Comparison of ENCODE assay signal across 8 cellular contexts in the genomic region with DNA sequence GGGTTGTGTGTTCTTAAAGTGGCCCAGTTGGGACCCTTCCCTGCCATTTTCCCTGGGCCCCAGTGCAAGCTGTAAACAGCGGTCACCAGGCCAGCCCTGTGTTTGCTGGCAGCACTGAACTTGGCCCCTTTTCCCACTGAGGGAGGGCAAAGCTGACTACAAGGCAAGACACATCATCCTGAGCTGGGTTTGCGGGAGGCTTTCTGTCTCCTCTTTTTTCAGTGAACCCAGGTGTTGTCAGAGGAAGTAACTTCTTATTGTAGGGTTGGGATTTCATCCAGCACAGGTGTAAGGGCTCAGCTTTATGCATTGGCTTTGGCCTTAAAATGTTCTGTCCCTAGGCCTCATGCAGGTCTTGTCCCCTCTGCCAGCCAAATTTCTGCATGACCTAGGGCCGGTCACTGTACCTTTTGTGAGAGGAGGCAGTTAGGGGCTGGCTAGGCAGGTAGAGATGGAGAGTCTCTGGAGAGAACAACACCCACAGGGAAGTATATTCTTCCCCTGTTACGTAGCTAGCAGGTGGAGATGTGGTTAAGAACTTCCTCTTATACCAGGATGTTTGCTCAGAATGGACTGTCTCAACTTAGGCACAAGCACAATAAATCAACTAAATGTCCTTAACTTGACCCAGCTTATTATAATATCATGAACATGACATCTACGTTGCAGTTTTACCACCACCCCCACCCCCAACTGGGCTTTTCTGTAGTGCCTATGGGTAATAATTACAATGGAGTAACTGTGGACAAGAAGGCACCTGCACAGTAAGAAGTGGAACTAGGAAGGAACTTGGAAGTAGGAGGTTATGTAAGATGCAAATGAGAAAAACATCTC.
DNase-seq lines count a peak whose midpoint lies in the region; ATAC-seq and TF ChIP-seq lines count a peak whose summit lies in the region.

No MANE protein-coding gene starts in this region.

- H3K4ac ChIP-seq in mesenchymal stem cell (ENCODE audit: low read depth in 1 of 2, low read length in 2 of 2): no peak overlapping the region

- 67% methylated on average over 4 of the region's 5 CpGs for WGBS in mesenchymal stem cell

- peak overlapping the region; percentile 56 for H3K27ac Mint-ChIP-seq in activated CD4-positive, alpha-beta memory T cell treated with anti-CD3 and anti-CD28 coated beads, Interleukin-2, amount 10 ng/mL, durations not matched to agents 7 days and 5 days
- H3K27ac Mint-ChIP-seq in activated CD4-positive, alpha-beta memory T cell treated with anti-CD3 and anti-CD28 coated beads for 36 hours: no peak overlapping the region
- H3K27ac Mint-ChIP-seq in stimulated activated memory B cell treated with anti-CD40 and anti-IgM and Interleukin-4, amounts not matched to agents 10 μg/mL and 1 μg/mL and 100 μg/mL, for 72 hours: peak overlapping the region; percentile 84

- CTCF ChIA-PET in activated CD4-positive, alpha-beta memory T cell treated with anti-CD3 and anti-CD28 coated beads, Interleukin-2, amount 10 ng/mL, durations not matched to agents 7 days and 5 days (lab: Charles Lee): interaction anchor here (1.6 to 2.2 kb wide), 2 partner anchors 10 to 102 kb away, joined by 5 to 6 read pairs; partner anchors contain the start of gene DTX4
- CTCF ChIA-PET in activated CD4-positive, alpha-beta memory T cell treated with anti-CD3 and anti-CD28 coated beads for 36 hours (lab: Charles Lee): interaction anchor here (0.5 to 1.6 kb wide), 3 partner anchors 10 to 102 kb away, joined by 3 to 9 read pairs (median 3); partner anchors contain the start of gene DTX4

- H3K27me3 ChIP-seq in Peyer's patch: no peaks in the 10 kb centered on the region
- peaks cover 0 to 37% of the 10 kb centered on the region in 2 experiments for H3K27me3 ChIP-seq in mesenchymal stem cell (ENCODE audit: control insufficient read depth in 1 of 2, insufficient read depth in 1 of 2, low read length in 2 of 2)

- in situ Hi-C loops in ACHN (cut with HindIII; ENCODE audit: low pct_ligation_motif_present, low pct_unique_long_range_greater_than_20kb, low sequenced_read_pairs): no loop called here

- POLR2A ChIA-PET in activated CD4-positive, alpha-beta memory T cell treated with anti-CD3 and anti-CD28 coated beads, Interleukin-2, amount 10 ng/mL, durations not matched to agents 7 days and 5 days (lab: Charles Lee): no interaction called here
- POLR2A ChIA-PET in activated CD4-positive, alpha-beta memory T cell treated with anti-CD3 and anti-CD28 coated beads for 36 hours (lab: Charles Lee): no interaction called here

- H3K9me3 ChIP-seq in Peyer's patch (no peaks in the 10 kb centered on the region), mesenchymal stem cell (ENCODE audit: control insufficient read depth, low read length) (no peaks in the 10 kb centered on the region)

- H3K4me3 ChIP-seq in Peyer's patch (no peak overlapping the region), mesenchymal stem cell (ENCODE audit: insufficient read depth in 1 of 2, low read depth in 1 of 2, low read length in 2 of 2) (no peak overlapping the region)

- H3K79me1 ChIP-seq in mesenchymal stem cell (replicated peaks; ENCODE audit: low read length, poor library complexity, severe bottlenecking): no peaks in the 10 kb centered on the region

- H3K4me3 Mint-ChIP-seq in activated CD4-positive, alpha-beta memory T cell treated with anti-CD3 and anti-CD28 coated beads, Interleukin-2, amount 10 ng/mL, durations not matched to agents 7 days and 5 days: no peak overlapping the region
- H3K4me3 Mint-ChIP-seq in activated CD4-positive, alpha-beta memory T cell treated with anti-CD3 and anti-CD28 coated beads for 36 hours: no peak overlapping the region
- H3K4me3 Mint-ChIP-seq in stimulated activated memory B cell treated with anti-CD40 and anti-IgM and Interleukin-4, amounts not matched to agents 10 μg/mL and 1 μg/mL and 100 μg/mL, for 72 hours: peak overlapping the region; percentile 49

- peaks cover 29% of the 10 kb centered on the region for H3K4me1 Mint-ChIP-seq in activated CD4-positive, alpha-beta memory T cell treated with anti-CD3 and anti-CD28 coated beads, Interleukin-2, amount 10 ng/mL, durations not matched to agents 7 days and 5 days
- peaks cover 20% of the 10 kb centered on the region for H3K4me1 Mint-ChIP-seq in activated CD4-positive, alpha-beta memory T cell treated with anti-CD3 and anti-CD28 coated beads for 36 hours (ENCODE audit: low read depth)
- H3K4me1 Mint-ChIP-seq in stimulated activated memory B cell treated with anti-CD40 and anti-IgM and Interleukin-4, amounts not matched to agents 10 μg/mL and 1 μg/mL and 100 μg/mL, for 72 hours: peaks cover 82% of the 10 kb centered on the region

- no peak overlapping the region for H2BK120ac ChIP-seq in mesenchymal stem cell (ENCODE audit: low read depth, low read length)

- H3K14ac ChIP-seq in mesenchymal stem cell (ENCODE audit: low read length in 2 of 2): no peak overlapping the region

- no peak overlapping the region for H4K8ac ChIP-seq in mesenchymal stem cell (ENCODE audit: low read length)

- H3K36me3 ChIP-seq in Peyer's patch: no peaks in the 10 kb centered on the region
- H3K36me3 ChIP-seq in mesenchymal stem cell (ENCODE audit: control insufficient read depth in 1 of 2, insufficient read depth in 2 of 2, low read depth in 1 of 2, low read length in 2 of 2): no peaks in the 10 kb centered on the region

- H3K4me1 ChIP-seq in Peyer's patch (peaks cover 0 to 18% (median 4%) of the 10 kb centered on the region in 4 donors), mesenchymal stem cell (ENCODE audit: control insufficient read depth, insufficient read depth, low read depth, low read length) (no peaks in the 10 kb centered on the region)

- H3K9ac ChIP-seq in mesenchymal stem cell (ENCODE audit: low read length): no peak overlapping the region

- ATAC-seq in HG03025 (IDR thresholded peaks at IDR 0.05; ENCODE audit: low FRiP score, unreplicated experiment): peak; percentile 81
- peak; percentile 98 for ATAC-seq in stimulated activated memory B cell treated with anti-CD40 and anti-IgM and Interleukin-4, amounts not matched to agents 10 μg/mL and 1 μg/mL and 100 μg/mL, for 72 hours

- peak in 1 of 2 donors; percentile 22 for TF ChIP-seq POLR2A in Peyer's patch (IDR thresholded peaks at IDR 0.05)

- H3K27ac ChIP-seq in Peyer's patch (peak overlapping the region; percentile 55 to 72 (median 64)), mesenchymal stem cell (ENCODE audit: low read length, poor library complexity, severe bottlenecking) (no peak overlapping the region)

- no peaks in the 10 kb centered on the region for H3K9me3 Mint-ChIP-seq in activated CD4-positive, alpha-beta memory T cell treated with anti-CD3 and anti-CD28 coated beads, Interleukin-2, amount 10 ng/mL, durations not matched to agents 7 days and 5 days
- H3K9me3 Mint-ChIP-seq in activated CD4-positive, alpha-beta memory T cell treated with anti-CD3 and anti-CD28 coated beads for 36 hours: peaks cover 2% of the 10 kb centered on the region
- no peaks in the 10 kb centered on the region for H3K9me3 Mint-ChIP-seq in stimulated activated memory B cell treated with anti-CD40 and anti-IgM and Interleukin-4, amounts not matched to agents 10 μg/mL and 1 μg/mL and 100 μg/mL, for 72 hours

- H3K18ac ChIP-seq in mesenchymal stem cell (ENCODE audit: low read depth in 1 of 2, low read length in 2 of 2): no peak overlapping the region

- H3K4me2 ChIP-seq in mesenchymal stem cell (ENCODE audit: low read length, poor library complexity, severe bottlenecking): no peak overlapping the region

- intact Hi-C loops in activated CD4-positive, alpha-beta memory T cell treated with anti-CD3 and anti-CD28 coated beads for 36 hours (cut with micrococcal nuclease): no loop called here

- no peaks in the 10 kb centered on the region for H3K27me3 Mint-ChIP-seq in activated CD4-positive, alpha-beta memory T cell treated with anti-CD3 and anti-CD28 coated beads, Interleukin-2, amount 10 ng/mL, durations not matched to agents 7 days and 5 days
- H3K27me3 Mint-ChIP-seq in activated CD4-positive, alpha-beta memory T cell treated with anti-CD3 and anti-CD28 coated beads for 36 hours: no peaks in the 10 kb centered on the region
- H3K27me3 Mint-ChIP-seq in stimulated activated memory B cell treated with anti-CD40 and anti-IgM and Interleukin-4, amounts not matched to agents 10 μg/mL and 1 μg/mL and 100 μg/mL, for 72 hours: no peaks in the 10 kb centered on the region

- H2AFZ ChIP-seq in mesenchymal stem cell (ENCODE audit: low read depth, low read length): no peak overlapping the region

- H4K91ac ChIP-seq in mesenchymal stem cell (ENCODE audit: low read length): no peak overlapping the region

- no peak overlapping the region for H3K23ac ChIP-seq in mesenchymal stem cell (ENCODE audit: low read length in 2 of 2)

- H2AK5ac ChIP-seq in mesenchymal stem cell (ENCODE audit: low read length, severe bottlenecking): no peak overlapping the region

- no peak for TF ChIP-seq CTCF in Peyer's patch (IDR thresholded peaks at IDR 0.05)

- no peak for DNase-seq in activated CD4-positive, alpha-beta memory T cell treated with anti-CD3 and anti-CD28 coated beads, Interleukin-2, amount 10 ng/mL, durations not matched to agents 7 days and 5 days
- no peak for DNase-seq in activated CD4-positive, alpha-beta memory T cell treated with anti-CD3 and anti-CD28 coated beads for 36 hours
- peak in 2 of 3 donors; percentile 77 to 80 for DNase-seq in Peyer's patch
- no peak for DNase-seq in mesenchymal stem cell
- DNase-seq in middle frontal gyrus (ENCODE audit: extremely low spot score, low spot score): no peak
- no peak for DNase-seq in ACHN

- no peak overlapping the region for H2BK5ac ChIP-seq in mesenchymal stem cell (ENCODE audit: low read depth, low read length, poor library complexity, severe bottlenecking)

- H3K36me3 Mint-ChIP-seq in activated CD4-positive, alpha-beta memory T cell treated with anti-CD3 and anti-CD28 coated beads, Interleukin-2, amount 10 ng/mL, durations not matched to agents 7 days and 5 days (ENCODE audit: low read depth): no peaks in the 10 kb centered on the region
- no peaks in the 10 kb centered on the region for H3K36me3 Mint-ChIP-seq in activated CD4-positive, alpha-beta memory T cell treated with anti-CD3 and anti-CD28 coated beads for 36 hours
- H3K36me3 Mint-ChIP-seq in stimulated activated memory B cell treated with anti-CD40 and anti-IgM and Interleukin-4, amounts not matched to agents 10 μg/mL and 1 μg/mL and 100 μg/mL, for 72 hours: no peaks in the 10 kb centered on the region

- no peak overlapping the region for H2BK15ac ChIP-seq in mesenchymal stem cell (ENCODE audit: low read depth, poor library complexity, severe bottlenecking)

- H2BK12ac ChIP-seq in mesenchymal stem cell (ENCODE audit: low read length in 2 of 2): no peak overlapping the region

Comparison
In these comparisons a context has a peak if more than half of its experiments do, and no peak if none do; other contexts are left out.
1. DNase-seq: peak in Peyer's patch (2 of 3); none in activated CD4-positive, alpha-beta memory T cell treated with anti-CD3 and anti-CD28 coated beads, Interleukin-2, amount 10 ng/mL, durations not matched to agents 7 days and 5 days (single experiment), activated CD4-positive, alpha-beta memory T cell treated with anti-CD3 and anti-CD28 coated beads for 36 hours (single experiment), mesenchymal stem cell (single experiment), middle frontal gyrus (single experiment) and ACHN (single experiment).